Comparison of ENCODE assay signal across 1 cellular context in genomic region chr1:15994590-15995351, GRCh38.
A peak's percentile ranks its signal among the peaks of the same experiment; 100 is the strongest.
TF ChIP-seq lines count a peak whose summit lies in the region.

No MANE protein-coding gene starts in this region.

TF ChIP-seq in HepG2, 621 proteins besides CTCF, POLR2A, EP300 and RAD21 (continued from another document and continues in another):
- TF ChIP-seq, protein P1, sequence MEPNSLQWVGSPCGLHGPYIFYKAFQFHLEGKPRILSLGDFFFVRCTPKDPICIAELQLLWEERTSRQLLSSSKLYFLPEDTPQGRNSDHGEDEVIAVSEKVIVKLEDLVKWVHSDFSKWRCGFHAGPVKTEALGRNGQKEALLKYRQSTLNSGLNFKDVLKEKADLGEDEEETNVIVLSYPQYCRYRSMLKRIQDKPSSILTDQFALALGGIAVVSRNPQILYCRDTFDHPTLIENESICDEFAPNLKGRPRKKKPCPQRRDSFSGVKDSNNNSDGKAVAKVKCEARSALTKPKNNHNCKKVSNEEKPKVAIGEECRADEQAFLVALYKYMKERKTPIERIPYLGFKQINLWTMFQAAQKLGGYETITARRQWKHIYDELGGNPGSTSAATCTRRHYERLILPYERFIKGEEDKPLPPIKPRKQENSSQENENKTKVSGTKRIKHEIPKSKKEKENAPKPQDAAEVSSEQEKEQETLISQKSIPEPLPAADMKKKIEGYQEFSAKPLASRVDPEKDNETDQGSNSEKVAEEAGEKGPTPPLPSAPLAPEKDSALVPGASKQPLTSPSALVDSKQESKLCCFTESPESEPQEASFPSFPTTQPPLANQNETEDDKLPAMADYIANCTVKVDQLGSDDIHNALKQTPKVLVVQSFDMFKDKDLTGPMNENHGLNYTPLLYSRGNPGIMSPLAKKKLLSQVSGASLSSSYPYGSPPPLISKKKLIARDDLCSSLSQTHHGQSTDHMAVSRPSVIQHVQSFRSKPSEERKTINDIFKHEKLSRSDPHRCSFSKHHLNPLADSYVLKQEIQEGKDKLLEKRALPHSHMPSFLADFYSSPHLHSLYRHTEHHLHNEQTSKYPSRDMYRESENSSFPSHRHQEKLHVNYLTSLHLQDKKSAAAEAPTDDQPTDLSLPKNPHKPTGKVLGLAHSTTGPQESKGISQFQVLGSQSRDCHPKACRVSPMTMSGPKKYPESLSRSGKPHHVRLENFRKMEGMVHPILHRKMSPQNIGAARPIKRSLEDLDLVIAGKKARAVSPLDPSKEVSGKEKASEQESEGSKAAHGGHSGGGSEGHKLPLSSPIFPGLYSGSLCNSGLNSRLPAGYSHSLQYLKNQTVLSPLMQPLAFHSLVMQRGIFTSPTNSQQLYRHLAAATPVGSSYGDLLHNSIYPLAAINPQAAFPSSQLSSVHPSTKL (CRISPR knock-in tag; IDR thresholded peaks at IDR 0.05): peak; percentile 37; the same call in 1 of the 2 replicates
- peak; percentile 40; the same call in 1 of the 2 replicates for TF ChIP-seq ZNF607 (CRISPR knock-in tag; IDR thresholded peaks at IDR 0.05; ENCODE audit: borderline replicate concordance)
- TF ChIP-seq RXRA (CRISPR knock-in tag; IDR thresholded peaks at IDR 0.05): 0 out of 2 replicates have a peak, but pooled peaks have one; percentile 12
- TF ChIP-seq ZNF556 (CRISPR knock-in tag; IDR thresholded peaks at IDR 0.05; ENCODE audit: borderline replicate concordance): no peak
- TF ChIP-seq ARNTL (CRISPR knock-in tag; IDR thresholded peaks at IDR 0.05): no peak
- no peak for TF ChIP-seq ZNF737 (CRISPR knock-in tag; IDR thresholded peaks at IDR 0.05; ENCODE audit: borderline replicate concordance)
- TF ChIP-seq SOX6 (IDR thresholded peaks at IDR 0.05): no peak
- TF ChIP-seq SOX6 (CRISPR knock-in tag; IDR thresholded peaks at IDR 0.05): peak; percentile 16; the same call in 1 of the 2 replicates
- TF ChIP-seq FOSL2 (CRISPR knock-in tag; IDR thresholded peaks at IDR 0.05): peak; percentile 27; the same call in 1 of the 2 replicates
- peak; percentile 97 for TF ChIP-seq ZNF121 (CRISPR knock-in tag; IDR thresholded peaks at IDR 0.05)
- no peak for TF ChIP-seq ZIK1 (CRISPR knock-in tag; IDR thresholded peaks at IDR 0.05; ENCODE audit: borderline replicate concordance, low read depth)
- peak; percentile 73; the same call in 1 of the 2 replicates for TF ChIP-seq ZNF747 (CRISPR knock-in tag; IDR thresholded peaks at IDR 0.05; ENCODE audit: borderline replicate concordance)
- peak; percentile 43; the same call in 1 of the 2 replicates for TF ChIP-seq ZMYM4 (CRISPR knock-in tag; IDR thresholded peaks at IDR 0.05)
- 0 out of 2 replicates have a peak, but pooled peaks have one; percentile 29 for TF ChIP-seq FOXC1 (CRISPR knock-in tag; IDR thresholded peaks at IDR 0.05; ENCODE audit: borderline replicate concordance)
- TF ChIP-seq ATF1 (CRISPR knock-in tag; IDR thresholded peaks at IDR 0.05): no peak
- TF ChIP-seq ZFP36 (IDR thresholded peaks at IDR 0.05; ENCODE audit: borderline replicate concordance, low read depth, low read length, partially characterized antibody): no peak
- no peak for TF ChIP-seq SP1 (IDR thresholded peaks at IDR 0.05)
- peak; percentile 42; the same call in 1 of the 2 replicates for TF ChIP-seq SP1 (CRISPR knock-in tag; IDR thresholded peaks at IDR 0.05)
- peak; percentile 56; the same call in 1 of the 2 replicates for TF ChIP-seq ZSCAN31 (CRISPR knock-in tag; IDR thresholded peaks at IDR 0.05; ENCODE audit: low read depth)
- no peak for TF ChIP-seq MTERF4 (CRISPR knock-in tag; IDR thresholded peaks at IDR 0.05)
- 0 out of 2 replicates have a peak, but pooled peaks have one; percentile 40 for TF ChIP-seq ZBTB33 (CRISPR knock-in tag; IDR thresholded peaks at IDR 0.05)
- TF ChIP-seq ZNF253 (CRISPR knock-in tag; IDR thresholded peaks at IDR 0.05; ENCODE audit: borderline replicate concordance): no peak
- TF ChIP-seq ZBTB38 (CRISPR knock-in tag; IDR thresholded peaks at IDR 0.05): peak; percentile 87
- TF ChIP-seq, protein P2, sequence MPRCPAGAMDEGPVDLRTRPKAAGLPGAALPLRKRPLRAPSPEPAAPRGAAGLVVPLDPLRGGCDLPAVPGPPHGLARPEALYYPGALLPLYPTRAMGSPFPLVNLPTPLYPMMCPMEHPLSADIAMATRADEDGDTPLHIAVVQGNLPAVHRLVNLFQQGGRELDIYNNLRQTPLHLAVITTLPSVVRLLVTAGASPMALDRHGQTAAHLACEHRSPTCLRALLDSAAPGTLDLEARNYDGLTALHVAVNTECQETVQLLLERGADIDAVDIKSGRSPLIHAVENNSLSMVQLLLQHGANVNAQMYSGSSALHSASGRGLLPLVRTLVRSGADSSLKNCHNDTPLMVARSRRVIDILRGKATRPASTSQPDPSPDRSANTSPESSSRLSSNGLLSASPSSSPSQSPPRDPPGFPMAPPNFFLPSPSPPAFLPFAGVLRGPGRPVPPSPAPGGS (CRISPR knock-in tag; IDR thresholded peaks at IDR 0.05): 0 out of 2 replicates have a peak, but pooled peaks have one; percentile 24
- TF ChIP-seq, protein P3, sequence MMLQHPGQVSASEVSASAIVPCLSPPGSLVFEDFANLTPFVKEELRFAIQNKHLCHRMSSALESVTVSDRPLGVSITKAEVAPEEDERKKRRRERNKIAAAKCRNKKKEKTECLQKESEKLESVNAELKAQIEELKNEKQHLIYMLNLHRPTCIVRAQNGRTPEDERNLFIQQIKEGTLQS (CRISPR knock-in tag; IDR thresholded peaks at IDR 0.05): no peak
- peak; percentile 80 for TF ChIP-seq FOXA3 (CRISPR knock-in tag; IDR thresholded peaks at IDR 0.05)
- TF ChIP-seq, protein P4, sequence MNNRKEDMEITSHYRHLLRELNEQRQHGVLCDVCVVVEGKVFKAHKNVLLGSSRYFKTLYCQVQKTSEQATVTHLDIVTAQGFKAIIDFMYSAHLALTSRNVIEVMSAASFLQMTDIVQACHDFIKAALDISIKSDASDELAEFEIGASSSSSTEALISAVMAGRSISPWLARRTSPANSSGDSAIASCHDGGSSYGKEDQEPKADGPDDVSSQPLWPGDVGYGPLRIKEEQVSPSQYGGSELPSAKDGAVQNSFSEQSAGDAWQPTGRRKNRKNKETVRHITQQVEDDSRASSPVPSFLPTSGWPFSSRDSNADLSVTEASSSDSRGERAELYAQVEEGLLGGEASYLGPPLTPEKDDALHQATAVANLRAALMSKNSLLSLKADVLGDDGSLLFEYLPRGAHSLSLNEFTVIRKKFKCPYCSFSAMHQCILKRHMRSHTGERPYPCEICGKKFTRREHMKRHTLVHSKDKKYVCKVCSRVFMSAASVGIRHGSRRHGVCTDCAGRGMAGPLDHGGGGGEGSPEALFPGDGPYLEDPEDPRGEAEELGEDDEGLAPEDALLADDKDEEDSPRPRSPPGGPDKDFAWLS (CRISPR knock-in tag; IDR thresholded peaks at IDR 0.05; ENCODE audit: borderline replicate concordance): no peak
- TF ChIP-seq NCOA2 (CRISPR knock-in tag; IDR thresholded peaks at IDR 0.05): 0 out of 2 replicates have a peak, but pooled peaks have one; percentile 11
- no peak for TF ChIP-seq ATF6 (CRISPR knock-in tag; conservative IDR thresholded peaks at IDR 0.05)
- TF ChIP-seq IRF1 (CRISPR knock-in tag; IDR thresholded peaks at IDR 0.05; ENCODE audit: low read depth): no peak
- no peak for TF ChIP-seq ZSCAN30 (CRISPR knock-in tag; IDR thresholded peaks at IDR 0.05)
- TF ChIP-seq JUN (CRISPR knock-in tag; IDR thresholded peaks at IDR 0.05): no peak
- TF ChIP-seq ZBTB26 (CRISPR knock-in tag; IDR thresholded peaks at IDR 0.05; ENCODE audit: borderline replicate concordance): 0 out of 2 replicates have a peak, but pooled peaks have one; percentile 23
- TF ChIP-seq IRF2 (CRISPR knock-in tag; IDR thresholded peaks at IDR 0.05): peak; percentile 51; the same call in 1 of the 2 replicates
- peak; percentile 75 for TF ChIP-seq CBX1 (IDR thresholded peaks at IDR 0.05; ENCODE audit: low read depth)
- TF ChIP-seq TBX3 (IDR thresholded peaks at IDR 0.05; ENCODE audit: borderline replicate concordance): no peak
- TF ChIP-seq ZNF256 (CRISPR knock-in tag; conservative IDR thresholded peaks at IDR 0.05): no peak
- TF ChIP-seq FIP1L1 (IDR thresholded peaks at IDR 0.05; ENCODE audit: borderline replicate concordance, insufficient read depth, low read depth, low read length): no peak
- TF ChIP-seq PRPF4 (IDR thresholded peaks at IDR 0.05; ENCODE audit: low read depth, low read length, poor library complexity, severe bottlenecking): no peak
- TF ChIP-seq, protein P5, sequence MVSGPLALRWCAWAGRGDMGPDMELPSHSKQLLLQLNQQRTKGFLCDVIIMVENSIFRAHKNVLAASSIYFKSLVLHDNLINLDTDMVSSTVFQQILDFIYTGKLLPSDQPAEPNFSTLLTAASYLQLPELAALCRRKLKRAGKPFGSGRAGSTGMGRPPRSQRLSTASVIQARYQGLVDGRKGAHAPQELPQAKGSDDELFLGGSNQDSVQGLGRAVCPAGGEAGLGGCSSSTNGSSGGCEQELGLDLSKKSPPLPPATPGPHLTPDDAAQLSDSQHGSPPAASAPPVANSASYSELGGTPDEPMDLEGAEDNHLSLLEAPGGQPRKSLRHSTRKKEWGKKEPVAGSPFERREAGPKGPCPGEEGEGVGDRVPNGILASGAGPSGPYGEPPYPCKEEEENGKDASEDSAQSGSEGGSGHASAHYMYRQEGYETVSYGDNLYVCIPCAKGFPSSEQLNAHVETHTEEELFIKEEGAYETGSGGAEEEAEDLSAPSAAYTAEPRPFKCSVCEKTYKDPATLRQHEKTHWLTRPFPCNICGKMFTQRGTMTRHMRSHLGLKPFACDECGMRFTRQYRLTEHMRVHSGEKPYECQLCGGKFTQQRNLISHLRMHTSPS (CRISPR knock-in tag; IDR thresholded peaks at IDR 0.05; ENCODE audit: low read depth): 0 out of 2 replicates have a peak, but pooled peaks have one; percentile 28
- peak; percentile 73 for TF ChIP-seq FOXO1 (CRISPR knock-in tag; IDR thresholded peaks at IDR 0.05)
- peak; percentile 34; the same call in 1 of the 2 replicates for TF ChIP-seq CBX5 (CRISPR knock-in tag; IDR thresholded peaks at IDR 0.05; ENCODE audit: borderline replicate concordance)
- TF ChIP-seq MEIS2 (CRISPR knock-in tag; IDR thresholded peaks at IDR 0.05): peak; percentile 26; the same call in 1 of the 2 replicates
- no peak for TF ChIP-seq HMG20A (CRISPR knock-in tag; IDR thresholded peaks at IDR 0.05; ENCODE audit: borderline replicate concordance)
- TF ChIP-seq ZNF691 (CRISPR knock-in tag; IDR thresholded peaks at IDR 0.05; ENCODE audit: borderline replicate concordance, low read depth): peak; percentile 60; the same call in 1 of the 2 replicates
